ENCODE assay signal across 10 cellular contexts in the genomic region with DNA sequence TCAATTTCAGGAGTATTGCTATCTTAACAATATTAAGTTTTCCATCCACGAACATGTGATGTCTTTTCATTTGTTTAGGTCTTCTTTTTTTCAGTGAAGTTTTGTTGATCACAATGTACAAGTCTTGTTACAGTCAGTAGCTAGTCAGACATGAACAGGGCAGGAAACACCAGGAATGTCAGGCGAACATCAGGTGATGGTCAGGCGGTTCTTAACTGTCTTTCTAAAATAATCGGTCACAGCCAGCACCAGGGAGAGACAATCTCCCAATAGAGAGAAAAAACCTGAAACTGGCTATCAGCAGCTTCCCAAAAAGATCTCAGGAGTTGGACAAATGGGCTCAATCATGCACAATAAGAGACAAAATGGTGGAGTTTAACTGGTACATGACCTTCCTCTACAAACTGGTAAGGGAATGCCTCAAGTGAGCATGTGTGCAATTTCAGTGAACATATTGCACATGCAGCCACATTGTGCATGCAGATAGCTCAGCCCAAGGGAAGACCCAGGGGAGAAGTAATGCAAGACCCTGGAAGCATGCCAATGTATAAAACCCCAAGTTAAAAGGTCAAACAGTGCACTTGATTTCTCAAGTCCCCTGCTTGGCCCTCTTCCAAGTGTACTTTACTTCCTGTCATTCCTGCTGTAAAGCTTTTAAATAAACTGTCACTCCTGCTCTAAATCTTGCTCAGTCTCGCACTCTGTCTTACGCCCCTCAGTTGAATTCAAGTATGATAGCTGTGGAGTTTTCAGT.
DNase-seq lines count a peak whose midpoint lies in the region; ATAC-seq and TF ChIP-seq lines count a peak whose summit lies in the region.
"Had no signal": no experiment of that assay in that cellular context is flagged by ENCODE, and none has a peak within 500 bp of the region (broad histone marks: within the 10 kb centered on the region; RNA-seq: fewer than 3 reads in every experiment).

No MANE protein-coding gene starts in this region.

- H3K4me1 ChIP-seq in stomach: peaks cover 0 to 10% (median 4%) of the 10 kb centered on the region in 4 donors

- H3K36me3 ChIP-seq in stomach: peaks cover 0 to 16% (median 0%) of the 10 kb centered on the region in 4 donors
- H3K36me3 ChIP-seq: brain microvascular endothelial cell had no signal

- 70 to 79% (median 74%) methylated on average over 6 of the region's 6 CpGs for whole genome bisulfite sequencing in stomach, 5 donors

- TF ChIP-seq EP300 in stomach (IDR thresholded peaks at IDR 0.05): no peak

- no peak for TF ChIP-seq POLR2A in stomach (IDR thresholded peaks at IDR 0.05)

- in situ Hi-C loops in SK-MEL-5 (cut with HindIII; ENCODE audit: low pct_unique_long_range_greater_than_20kb, low sequenced_read_pairs): no loop called here

- H3K4me3 ChIP-seq in stomach: no peak overlapping the region

- no peaks in the 10 kb centered on the region for H3K27me3 ChIP-seq in stomach
- H3K27me3 ChIP-seq: brain microvascular endothelial cell had no signal

- no peak for TF ChIP-seq CTCF in stomach (IDR thresholded peaks at IDR 0.05)

- H3K9me3 ChIP-seq in stomach: no peaks in the 10 kb centered on the region

- H3K27ac ChIP-seq in stomach: no peak overlapping the region
- H3K27ac ChIP-seq: brain microvascular endothelial cell had no signal

- intact Hi-C loops in stomach (cut with DNase I; ENCODE audit: low total_unique reads): no loop called here

- DNase-seq in DMS153 (lab: John Stamatoyannopoulos, UW) (peak; percentile 67), NCI-H1105 treated with DMSO at 0.1 percent for 48 hours (lab: John Stamatoyannopoulos, UW) (peak; percentile 72), SK-MEL-5 (ENCODE audit: low read depth, low spot score) (peak; percentile 96), left kidney (ENCODE audit: low read depth, low spot score) (peak; percentile 30), stomach (no peak), anterior cingulate cortex (lab: John Stamatoyannopoulos, UW) (no peak)
- no peak for DNase-seq in effector CD4-positive, alpha-beta T cell
- DNase-seq: brain microvascular endothelial cell had no signal

- no peak for ATAC-seq in GM21737 (IDR thresholded peaks at IDR 0.05; ENCODE audit: unreplicated experiment)
- ATAC-seq: HCT116 had no signal

Comparison
In these comparisons a context has a peak if more than half of its experiments do, and no peak if none do; other contexts are left out.
1. DNase-seq: peak in DMS153 (single experiment), NCI-H1105 treated with DMSO at 0.1 percent for 48 hours (single experiment), SK-MEL-5 (single experiment) and left kidney (single experiment); none in effector CD4-positive, alpha-beta T cell (single experiment), stomach (single experiment) and anterior cingulate cortex (0 of 58).